11 cellular contexts compared by ENCODE assay signal in the genomic region with DNA sequence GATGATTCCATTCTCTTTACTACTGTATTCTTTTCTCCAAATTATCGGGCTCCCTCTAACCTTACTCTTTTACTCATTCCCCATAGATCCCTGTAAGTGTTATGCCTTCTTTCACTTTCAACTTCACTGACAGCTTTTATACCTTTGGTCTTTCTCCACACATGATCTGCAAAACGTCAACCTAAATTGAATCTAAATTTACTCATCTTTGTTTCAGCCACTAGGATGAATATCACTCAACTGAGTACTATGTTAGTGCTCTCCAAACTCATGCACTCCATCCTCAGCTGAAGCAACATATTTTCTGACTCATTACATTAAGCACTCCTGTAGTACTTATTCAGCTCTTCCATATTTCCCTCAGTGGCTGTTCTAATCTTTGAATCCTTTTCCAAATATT.
"Had no signal": no experiment of that assay in that cellular context is flagged by ENCODE, and none has a peak within 500 bp of the region (broad histone marks: within the 10 kb centered on the region; RNA-seq: fewer than 3 reads in every experiment).

No MANE protein-coding gene starts in this region.

- DNase-seq: activated CD4-positive, alpha-beta T cell treated with anti-CD3 and anti-CD28 coated beads for 48 hours; esophagus squamous epithelium; gastrocnemius medialis; left ventricle myocardium superior; mesendoderm; psoas muscle; right lobe of liver; stimulated activated naive CD4-positive, alpha-beta T cell; T-cell; trophoblast cell had no signal

- H3K36me3 ChIP-seq: esophagus squamous epithelium, gastrocnemius medialis, right lobe of liver had no signal

- ATAC-seq: activated naive CD4-positive, alpha-beta T cell treated with anti-CD3 and anti-CD28 coated beads, Interleukin-2, amount 50 U/mL, for 72 hours; gastrocnemius medialis; left ventricle myocardium superior; psoas muscle; right lobe of liver; T-cell had no signal

- H3K9me3 ChIP-seq: esophagus squamous epithelium, gastrocnemius medialis, psoas muscle, right lobe of liver had no signal

- H3K27ac ChIP-seq: esophagus squamous epithelium, gastrocnemius medialis, psoas muscle, right lobe of liver had no signal

- H3K4me1 ChIP-seq: esophagus squamous epithelium, gastrocnemius medialis, psoas muscle, right lobe of liver had no signal

- H3K27me3 ChIP-seq: esophagus squamous epithelium, gastrocnemius medialis, right lobe of liver had no signal

- H3K4me3 ChIP-seq: esophagus squamous epithelium, gastrocnemius medialis, psoas muscle, right lobe of liver had no signal
